ENCODE assay signal across 2 cellular contexts in the genomic region with DNA sequence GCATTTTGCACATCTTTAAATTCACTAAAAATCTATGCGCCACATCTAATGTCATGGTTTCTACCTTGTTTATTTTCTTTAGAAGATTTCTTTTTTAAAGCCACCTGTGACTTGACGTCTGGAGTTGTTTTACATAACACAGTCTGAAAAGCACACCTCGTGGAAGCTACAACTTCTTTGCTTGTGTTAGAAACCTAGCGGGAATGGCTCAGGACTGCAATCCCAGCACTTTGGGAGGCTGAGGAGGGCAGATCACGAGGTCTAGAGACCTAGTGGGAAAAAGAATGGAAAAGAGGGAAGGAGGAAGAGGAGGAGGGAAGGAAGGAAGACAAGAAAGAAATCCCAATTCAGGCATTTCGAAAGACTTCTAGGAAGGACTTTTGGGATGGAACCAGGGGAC.
TF ChIP-seq lines count a peak whose summit lies in the region.

No MANE protein-coding gene starts in this region.

TF ChIP-seq in HEK293, 187 proteins besides CTCF, POLR2A, EP300 and RAD21:
- TF ChIP-seq ZNF274 (IDR thresholded peaks at IDR 0.05; ENCODE audit: low read length): no peak
- no peak for TF ChIP-seq ZNF274 (tag by site-specific recombination; IDR thresholded peaks at IDR 0.05; ENCODE audit: borderline replicate concordance)
- TF ChIP-seq ZNF366 (tag by site-specific recombination; conservative IDR thresholded peaks at IDR 0.05): peak; percentile 22; the same call in 1 of the 2 replicates
- no peak for TF ChIP-seq KLF8 (tag by site-specific recombination; IDR thresholded peaks at IDR 0.05)
- TF ChIP-seq, protein P1, sequence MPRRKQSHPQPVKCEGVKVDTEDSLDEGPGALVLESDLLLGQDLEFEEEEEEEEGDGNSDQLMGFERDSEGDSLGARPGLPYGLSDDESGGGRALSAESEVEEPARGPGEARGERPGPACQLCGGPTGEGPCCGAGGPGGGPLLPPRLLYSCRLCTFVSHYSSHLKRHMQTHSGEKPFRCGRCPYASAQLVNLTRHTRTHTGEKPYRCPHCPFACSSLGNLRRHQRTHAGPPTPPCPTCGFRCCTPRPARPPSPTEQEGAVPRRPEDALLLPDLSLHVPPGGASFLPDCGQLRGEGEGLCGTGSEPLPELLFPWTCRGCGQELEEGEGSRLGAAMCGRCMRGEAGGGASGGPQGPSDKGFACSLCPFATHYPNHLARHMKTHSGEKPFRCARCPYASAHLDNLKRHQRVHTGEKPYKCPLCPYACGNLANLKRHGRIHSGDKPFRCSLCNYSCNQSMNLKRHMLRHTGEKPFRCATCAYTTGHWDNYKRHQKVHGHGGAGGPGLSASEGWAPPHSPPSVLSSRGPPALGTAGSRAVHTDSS (tag by site-specific recombination; IDR thresholded peaks at IDR 0.05): peak; percentile 23; the same call in 1 of the 2 replicates
- 0 out of 2 replicates have a peak, but pooled peaks have one; percentile 14 for TF ChIP-seq SCRT2 (tag by site-specific recombination; IDR thresholded peaks at IDR 0.05)

TF ChIP-seq in H1, 55 proteins besides CTCF, POLR2A, EP300 and RAD21:
- no peak for TF ChIP-seq SIX5 (IDR thresholded peaks at IDR 0.05; ENCODE audit: low read depth, low read length)
- TF ChIP-seq, protein P2, sequence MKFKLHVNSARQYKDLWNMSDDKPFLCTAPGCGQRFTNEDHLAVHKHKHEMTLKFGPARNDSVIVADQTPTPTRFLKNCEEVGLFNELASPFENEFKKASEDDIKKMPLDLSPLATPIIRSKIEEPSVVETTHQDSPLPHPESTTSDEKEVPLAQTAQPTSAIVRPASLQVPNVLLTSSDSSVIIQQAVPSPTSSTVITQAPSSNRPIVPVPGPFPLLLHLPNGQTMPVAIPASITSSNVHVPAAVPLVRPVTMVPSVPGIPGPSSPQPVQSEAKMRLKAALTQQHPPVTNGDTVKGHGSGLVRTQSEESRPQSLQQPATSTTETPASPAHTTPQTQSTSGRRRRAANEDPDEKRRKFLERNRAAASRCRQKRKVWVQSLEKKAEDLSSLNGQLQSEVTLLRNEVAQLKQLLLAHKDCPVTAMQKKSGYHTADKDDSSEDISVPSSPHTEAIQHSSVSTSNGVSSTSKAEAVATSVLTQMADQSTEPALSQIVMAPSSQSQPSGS (IDR thresholded peaks at IDR 0.05; ENCODE audit: low read length): no peak
- TF ChIP-seq RXRA (IDR thresholded peaks at IDR 0.05; ENCODE audit: insufficient read depth, low read depth, low read length): no peak
- no peak for TF ChIP-seq GABPA (IDR thresholded peaks at IDR 0.05; ENCODE audit: borderline replicate concordance, insufficient read depth, low read length)
- no peak for TF ChIP-seq JUND (IDR thresholded peaks at IDR 0.05; ENCODE audit: low read length)
- TF ChIP-seq PHF8 (conservative IDR thresholded peaks at IDR 0.05; ENCODE audit: low read depth, low read length): no peak
- TF ChIP-seq, protein P3, sequence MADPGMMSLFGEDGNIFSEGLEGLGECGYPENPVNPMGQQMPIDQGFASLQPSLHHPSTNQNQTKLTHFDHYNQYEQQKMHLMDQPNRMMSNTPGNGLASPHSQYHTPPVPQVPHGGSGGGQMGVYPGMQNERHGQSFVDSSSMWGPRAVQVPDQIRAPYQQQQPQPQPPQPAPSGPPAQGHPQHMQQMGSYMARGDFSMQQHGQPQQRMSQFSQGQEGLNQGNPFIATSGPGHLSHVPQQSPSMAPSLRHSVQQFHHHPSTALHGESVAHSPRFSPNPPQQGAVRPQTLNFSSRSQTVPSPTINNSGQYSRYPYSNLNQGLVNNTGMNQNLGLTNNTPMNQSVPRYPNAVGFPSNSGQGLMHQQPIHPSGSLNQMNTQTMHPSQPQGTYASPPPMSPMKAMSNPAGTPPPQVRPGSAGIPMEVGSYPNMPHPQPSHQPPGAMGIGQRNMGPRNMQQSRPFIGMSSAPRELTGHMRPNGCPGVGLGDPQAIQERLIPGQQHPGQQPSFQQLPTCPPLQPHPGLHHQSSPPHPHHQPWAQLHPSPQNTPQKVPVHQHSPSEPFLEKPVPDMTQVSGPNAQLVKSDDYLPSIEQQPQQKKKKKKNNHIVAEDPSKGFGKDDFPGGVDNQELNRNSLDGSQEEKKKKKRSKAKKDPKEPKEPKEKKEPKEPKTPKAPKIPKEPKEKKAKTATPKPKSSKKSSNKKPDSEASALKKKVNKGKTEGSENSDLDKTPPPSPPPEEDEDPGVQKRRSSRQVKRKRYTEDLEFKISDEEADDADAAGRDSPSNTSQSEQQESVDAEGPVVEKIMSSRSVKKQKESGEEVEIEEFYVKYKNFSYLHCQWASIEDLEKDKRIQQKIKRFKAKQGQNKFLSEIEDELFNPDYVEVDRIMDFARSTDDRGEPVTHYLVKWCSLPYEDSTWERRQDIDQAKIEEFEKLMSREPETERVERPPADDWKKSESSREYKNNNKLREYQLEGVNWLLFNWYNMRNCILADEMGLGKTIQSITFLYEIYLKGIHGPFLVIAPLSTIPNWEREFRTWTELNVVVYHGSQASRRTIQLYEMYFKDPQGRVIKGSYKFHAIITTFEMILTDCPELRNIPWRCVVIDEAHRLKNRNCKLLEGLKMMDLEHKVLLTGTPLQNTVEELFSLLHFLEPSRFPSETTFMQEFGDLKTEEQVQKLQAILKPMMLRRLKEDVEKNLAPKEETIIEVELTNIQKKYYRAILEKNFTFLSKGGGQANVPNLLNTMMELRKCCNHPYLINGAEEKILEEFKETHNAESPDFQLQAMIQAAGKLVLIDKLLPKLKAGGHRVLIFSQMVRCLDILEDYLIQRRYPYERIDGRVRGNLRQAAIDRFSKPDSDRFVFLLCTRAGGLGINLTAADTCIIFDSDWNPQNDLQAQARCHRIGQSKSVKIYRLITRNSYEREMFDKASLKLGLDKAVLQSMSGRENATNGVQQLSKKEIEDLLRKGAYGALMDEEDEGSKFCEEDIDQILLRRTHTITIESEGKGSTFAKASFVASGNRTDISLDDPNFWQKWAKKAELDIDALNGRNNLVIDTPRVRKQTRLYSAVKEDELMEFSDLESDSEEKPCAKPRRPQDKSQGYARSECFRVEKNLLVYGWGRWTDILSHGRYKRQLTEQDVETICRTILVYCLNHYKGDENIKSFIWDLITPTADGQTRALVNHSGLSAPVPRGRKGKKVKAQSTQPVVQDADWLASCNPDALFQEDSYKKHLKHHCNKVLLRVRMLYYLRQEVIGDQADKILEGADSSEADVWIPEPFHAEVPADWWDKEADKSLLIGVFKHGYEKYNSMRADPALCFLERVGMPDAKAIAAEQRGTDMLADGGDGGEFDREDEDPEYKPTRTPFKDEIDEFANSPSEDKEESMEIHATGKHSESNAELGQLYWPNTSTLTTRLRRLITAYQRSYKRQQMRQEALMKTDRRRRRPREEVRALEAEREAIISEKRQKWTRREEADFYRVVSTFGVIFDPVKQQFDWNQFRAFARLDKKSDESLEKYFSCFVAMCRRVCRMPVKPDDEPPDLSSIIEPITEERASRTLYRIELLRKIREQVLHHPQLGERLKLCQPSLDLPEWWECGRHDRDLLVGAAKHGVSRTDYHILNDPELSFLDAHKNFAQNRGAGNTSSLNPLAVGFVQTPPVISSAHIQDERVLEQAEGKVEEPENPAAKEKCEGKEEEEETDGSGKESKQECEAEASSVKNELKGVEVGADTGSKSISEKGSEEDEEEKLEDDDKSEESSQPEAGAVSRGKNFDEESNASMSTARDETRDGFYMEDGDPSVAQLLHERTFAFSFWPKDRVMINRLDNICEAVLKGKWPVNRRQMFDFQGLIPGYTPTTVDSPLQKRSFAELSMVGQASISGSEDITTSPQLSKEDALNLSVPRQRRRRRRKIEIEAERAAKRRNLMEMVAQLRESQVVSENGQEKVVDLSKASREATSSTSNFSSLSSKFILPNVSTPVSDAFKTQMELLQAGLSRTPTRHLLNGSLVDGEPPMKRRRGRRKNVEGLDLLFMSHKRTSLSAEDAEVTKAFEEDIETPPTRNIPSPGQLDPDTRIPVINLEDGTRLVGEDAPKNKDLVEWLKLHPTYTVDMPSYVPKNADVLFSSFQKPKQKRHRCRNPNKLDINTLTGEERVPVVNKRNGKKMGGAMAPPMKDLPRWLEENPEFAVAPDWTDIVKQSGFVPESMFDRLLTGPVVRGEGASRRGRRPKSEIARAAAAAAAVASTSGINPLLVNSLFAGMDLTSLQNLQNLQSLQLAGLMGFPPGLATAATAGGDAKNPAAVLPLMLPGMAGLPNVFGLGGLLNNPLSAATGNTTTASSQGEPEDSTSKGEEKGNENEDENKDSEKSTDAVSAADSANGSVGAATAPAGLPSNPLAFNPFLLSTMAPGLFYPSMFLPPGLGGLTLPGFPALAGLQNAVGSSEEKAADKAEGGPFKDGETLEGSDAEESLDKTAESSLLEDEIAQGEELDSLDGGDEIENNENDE (IDR thresholded peaks at IDR 0.05; ENCODE audit: insufficient replicate concordance, low read length): no peak
- TF ChIP-seq JUN (IDR thresholded peaks at IDR 0.05; ENCODE audit: low read depth, low read length): no peak
TF ChIP-seq in H1: peak in this region for 0.
